Comparison of ENCODE assay signal across 9 cellular contexts in the genomic region with DNA sequence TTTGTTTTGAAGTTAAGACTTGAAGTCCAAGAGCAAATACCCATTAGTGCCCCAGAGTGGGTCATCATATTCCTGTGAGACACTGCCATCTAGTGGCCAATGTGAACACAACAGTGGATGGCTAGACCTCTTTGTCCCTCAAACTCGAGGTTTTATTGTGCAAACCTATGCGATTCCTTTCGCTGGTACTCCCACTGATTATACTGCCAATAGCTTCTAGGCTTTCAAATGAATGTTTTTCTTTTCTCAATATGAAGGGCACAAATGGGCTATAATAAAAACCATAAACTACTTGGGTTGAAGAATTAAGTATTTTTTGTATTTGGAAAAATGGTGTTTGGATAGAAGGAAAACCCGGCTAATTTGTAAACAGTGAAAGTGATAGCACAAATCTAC.
DNase-seq lines count a peak whose midpoint lies in the region; ATAC-seq and TF ChIP-seq lines count a peak whose summit lies in the region.
"Had no signal": no experiment of that assay in that cellular context is flagged by ENCODE, and none has a peak within 500 bp of the region (broad histone marks: within the 10 kb centered on the region; RNA-seq: fewer than 3 reads in every experiment).

No MANE protein-coding gene starts in this region.

- no peak for TF ChIP-seq POLR2A in heart left ventricle (IDR thresholded peaks at IDR 0.05)

- POLR2A ChIA-PET in HEK293 (lab: Yijun Ruan, JAX): no interaction called here
- POLR2A ChIA-PET in activated naive CD8-positive, alpha-beta T cell treated with anti-CD3 and anti-CD28 coated beads, Interleukin-2, amount 10 ng/mL, durations not matched to agents 7 days and 5 days (lab: Charles Lee): no interaction called here

- peak; percentile 69 for DNase-seq in GM04504 (ENCODE audit: low read depth)
- DNase-seq in NCI-H1092 (lab: John Stamatoyannopoulos, UW): peak; percentile 85
- peak; percentile 91 for DNase-seq in SKM-1 treated with dmso at 0.1 percent for 144 hours (lab: John Stamatoyannopoulos, UW; ENCODE audit: unreplicated experiment)
- DNase-seq in activated naive CD8-positive, alpha-beta T cell treated with anti-CD3 and anti-CD28 coated beads, Interleukin-2, amount 10 ng/mL, durations not matched to agents 7 days and 5 days: no peak
- peak in 4 of 5 donors; percentile 48 to 58 (median 56) for DNase-seq in heart left ventricle
- DNase-seq in renal cortical epithelial cell (ENCODE audit: low read depth): peak; percentile 82

- H3K27me3 ChIP-seq in heart left ventricle: peaks cover 0 to 33% (median 4%) of the 10 kb centered on the region in 9 donors

- no peaks in the 10 kb centered on the region for H3K36me3 Mint-ChIP-seq in activated naive CD8-positive, alpha-beta T cell treated with anti-CD3 and anti-CD28 coated beads, Interleukin-2, amount 10 ng/mL, durations not matched to agents 7 days and 5 days

- intact Hi-C loops in heart left ventricle (cut with DNase I): loop anchor here in 6 of 10 donors (2.0 to 5.0 kb wide), 3 partner anchors 823 to 828 kb away; no protein-coding TSS in a partner anchor

- no peak overlapping the region for H3K4me3 Mint-ChIP-seq in activated naive CD8-positive, alpha-beta T cell treated with anti-CD3 and anti-CD28 coated beads, Interleukin-2, amount 10 ng/mL, durations not matched to agents 7 days and 5 days

- peaks cover 3% of the 10 kb centered on the region for H3K4me1 Mint-ChIP-seq in activated naive CD8-positive, alpha-beta T cell treated with anti-CD3 and anti-CD28 coated beads, Interleukin-2, amount 10 ng/mL, durations not matched to agents 7 days and 5 days

- no peaks in the 10 kb centered on the region for H3K9me3 ChIP-seq in HEK293 (ENCODE audit: control insufficient read depth, insufficient read depth, low read depth, low read length)
- no peaks in the 10 kb centered on the region for H3K9me3 ChIP-seq in heart left ventricle

- H3K27ac Mint-ChIP-seq in activated naive CD8-positive, alpha-beta T cell treated with anti-CD3 and anti-CD28 coated beads, Interleukin-2, amount 10 ng/mL, durations not matched to agents 7 days and 5 days: no peak overlapping the region

- no peak overlapping the region for H3K4me3 ChIP-seq in HEK293 (ENCODE audit: low read depth, low read length)
- no peak overlapping the region for H3K4me3 ChIP-seq in heart left ventricle
- H3K4me3 ChIP-seq: skin epidermis had no signal

- no peak overlapping the region for H3K27ac ChIP-seq in HEK293 (ENCODE audit: extremely low read depth, low read depth, low read length)
- H3K27ac ChIP-seq in heart left ventricle: no peak overlapping the region
- H3K27ac ChIP-seq: skin epidermis had no signal

- H3K4me1 ChIP-seq in HEK293 (ENCODE audit: control insufficient read depth, insufficient read depth, low read length) (no peaks in the 10 kb centered on the region), heart left ventricle (no peaks in the 10 kb centered on the region)

- peak; percentile 75 for ATAC-seq in activated naive CD8-positive, alpha-beta T cell treated with anti-CD3 and anti-CD28 coated beads, Interleukin-2, amount 10 ng/mL, durations not matched to agents 7 days and 5 days (ENCODE audit: low read depth)
- ATAC-seq in heart left ventricle (peak in 3 of 4 donors; percentile 76 to 84 (median 83)), HG03457 (IDR thresholded peaks at IDR 0.05; ENCODE audit: unreplicated experiment) (no peak)

- no peaks in the 10 kb centered on the region for H3K36me3 ChIP-seq in HEK293 (ENCODE audit: control insufficient read depth in 2 of 2, insufficient read depth in 1 of 2, low read length in 2 of 2)
- H3K36me3 ChIP-seq in heart left ventricle: no peaks in the 10 kb centered on the region

- H3K9me3 Mint-ChIP-seq in activated naive CD8-positive, alpha-beta T cell treated with anti-CD3 and anti-CD28 coated beads, Interleukin-2, amount 10 ng/mL, durations not matched to agents 7 days and 5 days: no peaks in the 10 kb centered on the region

- peaks cover 25% of the 10 kb centered on the region for H3K27me3 Mint-ChIP-seq in activated naive CD8-positive, alpha-beta T cell treated with anti-CD3 and anti-CD28 coated beads, Interleukin-2, amount 10 ng/mL, durations not matched to agents 7 days and 5 days

- WGBS in heart left ventricle, 4 donors: 26 to 28% (median 27%) methylated on average over 4 of the region's 4 CpGs

- TF ChIP-seq CTCF in HEK293 (tag by site-specific recombination; IDR thresholded peaks at IDR 0.05) (peak; percentile 85), heart left ventricle (IDR thresholded peaks at IDR 0.05) (peak; percentile 79 to 97 (median 94))

- CTCF ChIA-PET in HEK293 (lab: Yijun Ruan, JAX): interaction anchor here (0.6 to 2.8 kb wide), 24 partner anchors 8 to 1838 kb away, joined by 3 to 15 read pairs (median 4); no protein-coding TSS in a partner anchor

TF ChIP-seq in HEK293, 187 proteins besides CTCF, POLR2A, EP300 and RAD21:
- TF ChIP-seq ZNF623 (tag by site-specific recombination; IDR thresholded peaks at IDR 0.05) (no peak), ZNF544 (tag by site-specific recombination; IDR thresholded peaks at IDR 0.05) (no peak), ZNF292 (tag by site-specific recombination; IDR thresholded peaks at IDR 0.05; ENCODE audit: borderline replicate concordance, low read depth) (no peak), ZBTB17 (tag by site-specific recombination; IDR thresholded peaks at IDR 0.05) (peak; percentile 19; the same call in 1 of the 2 replicates), ZBTB7A (tag by site-specific recombination; IDR thresholded peaks at IDR 0.05; ENCODE audit: low read depth) (no peak), YY1 (tag by site-specific recombination; IDR thresholded peaks at IDR 0.05) (no peak), ZSCAN30 (tag by site-specific recombination; IDR thresholded peaks at IDR 0.05) (0 out of 2 replicates have a peak, but pooled peaks have one; percentile 56), ZNF660 (tag by site-specific recombination; IDR thresholded peaks at IDR 0.05) (peak; percentile 100), ZNF792 (tag by site-specific recombination; IDR thresholded peaks at IDR 0.05) (no peak), BCL11A (tag by site-specific recombination; IDR thresholded peaks at IDR 0.05; ENCODE audit: low read depth) (no peak), ZNF2 (tag by site-specific recombination; IDR thresholded peaks at IDR 0.05) (0 out of 2 replicates have a peak, but pooled peaks have one; percentile 30), ZNF184 (tag by site-specific recombination; IDR thresholded peaks at IDR 0.05) (0 out of 2 replicates have a peak, but pooled peaks have one; percentile 42), PRDM1 (tag by site-specific recombination; IDR thresholded peaks at IDR 0.05) (peak; percentile 56), ZEB2 (tag by site-specific recombination; IDR thresholded peaks at IDR 0.05) (0 out of 2 replicates have a peak, but pooled peaks have one; percentile 26), ZNF654 (tag by site-specific recombination; IDR thresholded peaks at IDR 0.05; ENCODE audit: low read depth) (peak; percentile 99), ZNF155 (tag by site-specific recombination; IDR thresholded peaks at IDR 0.05) (no peak), ZNF785 (tag by site-specific recombination; IDR thresholded peaks at IDR 0.05) (no peak)
- TF ChIP-seq, protein P1, sequence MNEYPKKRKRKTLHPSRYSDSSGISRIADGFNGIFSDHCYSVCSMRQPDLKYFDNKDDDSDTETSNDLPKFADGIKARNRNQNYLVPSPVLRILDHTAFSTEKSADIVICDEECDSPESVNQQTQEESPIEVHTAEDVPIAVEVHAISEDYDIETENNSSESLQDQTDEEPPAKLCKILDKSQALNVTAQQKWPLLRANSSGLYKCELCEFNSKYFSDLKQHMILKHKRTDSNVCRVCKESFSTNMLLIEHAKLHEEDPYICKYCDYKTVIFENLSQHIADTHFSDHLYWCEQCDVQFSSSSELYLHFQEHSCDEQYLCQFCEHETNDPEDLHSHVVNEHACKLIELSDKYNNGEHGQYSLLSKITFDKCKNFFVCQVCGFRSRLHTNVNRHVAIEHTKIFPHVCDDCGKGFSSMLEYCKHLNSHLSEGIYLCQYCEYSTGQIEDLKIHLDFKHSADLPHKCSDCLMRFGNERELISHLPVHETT (tag by site-specific recombination; IDR thresholded peaks at IDR 0.05): no peak
- TF ChIP-seq, protein P2, sequence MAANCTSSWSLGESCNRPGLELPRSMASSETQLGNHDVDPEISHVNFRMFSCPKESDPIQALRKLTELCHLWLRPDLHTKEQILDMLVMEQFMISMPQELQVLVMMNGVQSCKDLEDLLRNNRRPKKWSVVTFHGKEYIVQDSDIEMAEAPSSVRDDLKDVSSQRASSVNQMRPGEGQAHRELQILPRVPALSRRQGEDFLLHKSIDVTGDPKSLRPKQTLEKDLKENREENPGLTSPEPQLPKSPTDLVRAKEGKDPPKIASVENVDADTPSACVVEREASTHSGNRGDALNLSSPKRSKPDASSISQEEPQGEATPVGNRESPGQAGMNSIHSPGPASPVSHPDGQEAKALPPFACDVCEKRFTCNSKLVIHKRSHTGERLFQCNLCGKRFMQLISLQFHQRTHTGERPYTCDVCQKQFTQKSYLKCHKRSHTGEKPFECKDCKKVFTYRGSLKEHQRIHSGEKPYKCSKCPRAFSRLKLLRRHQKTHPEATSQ (tag by site-specific recombination; IDR thresholded peaks at IDR 0.05): no peak
